ENCODE assay signal across 9 cellular contexts in the genomic region with DNA sequence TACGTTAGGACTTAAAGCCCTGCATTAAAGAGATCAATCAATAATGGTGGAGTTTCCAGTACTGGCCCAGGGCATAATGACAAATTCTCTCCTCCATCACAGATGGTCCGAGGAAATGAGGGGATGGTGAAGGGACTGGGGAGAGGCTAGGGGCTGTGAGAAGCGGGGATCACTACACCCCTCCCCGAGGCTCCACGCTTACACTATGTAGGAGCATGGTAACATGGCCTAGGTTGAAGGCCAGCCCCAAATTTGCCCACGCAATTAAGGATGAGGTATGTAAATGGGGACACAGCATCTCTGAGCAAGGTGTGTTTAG. TPM values are rescaled to one million over a fixed set of nuclear protein-coding genes. Genes with fewer than 3 reads are reported as not detected.
DNase-seq lines count a peak whose midpoint lies in the region; ATAC-seq and TF ChIP-seq lines count a peak whose summit lies in the region.
"Had no signal": no experiment of that assay in that cellular context is flagged by ENCODE, and none has a peak within 500 bp of the region (broad histone marks: within the 10 kb centered on the region; RNA-seq: fewer than 3 reads in every experiment).

No MANE protein-coding gene starts in this region.

- no peak overlapping the region for H3K4me2 ChIP-seq in SK-N-SH
- no peak overlapping the region for H3K4me2 ChIP-seq in SU-DHL-6 (ENCODE audit: low read depth, low read length, poor library complexity, severe bottlenecking)

- no peaks in the 10 kb centered on the region for H4K20me1 ChIP-seq in SK-N-SH (ENCODE audit: insufficient read depth)
- no peaks in the 10 kb centered on the region for H4K20me1 ChIP-seq in SU-DHL-6 (ENCODE audit: low read depth, low read length)

- H3K9ac ChIP-seq in SK-N-SH (no peak overlapping the region), SU-DHL-6 (ENCODE audit: low read length) (no peak overlapping the region), skeletal muscle tissue (ENCODE audit: low read depth in 1 of 3, low read length in 3 of 3) (peak overlapping the region in 1 of 3 donors; percentile 12)

- TF ChIP-seq RAD21 in SK-N-SH (IDR thresholded peaks at IDR 0.05; ENCODE audit: low read length), result no peak

- no peak for TF ChIP-seq EP300 in SK-N-SH (IDR thresholded peaks at IDR 0.05; ENCODE audit: borderline replicate concordance in 1 of 2, low read depth in 1 of 2, low read length in 1 of 2)

- WGBS in SK-N-SH (ENCODE audit: low lambda C conversion rate), result 70% methylated on average over 6 of the region's 6 CpGs
- 87% methylated on average over 6 of the region's 6 CpGs for WGBS in right cardiac atrium

- no peaks in the 10 kb centered on the region for H3K36me3 ChIP-seq in SK-N-SH (replicated peaks in 1 of 2; ENCODE audit: control insufficient read depth in 1 of 2, insufficient read depth in 2 of 2, low read length in 1 of 2)
- H3K36me3 ChIP-seq in SU-DHL-6 (ENCODE audit: low read length), result no peaks in the 10 kb centered on the region
- no peaks in the 10 kb centered on the region for H3K36me3 ChIP-seq in skeletal muscle tissue (ENCODE audit: control insufficient read depth in 3 of 3, insufficient read depth in 3 of 3, low read length in 3 of 3)

- intact Hi-C loops in right cardiac atrium (cut with DNase I), result no loop called here

- POLR2A ChIA-PET in SK-N-SH (lab: Yijun Ruan, JAX), result no interaction called here

- H2AFZ ChIP-seq in SK-N-SH (ENCODE audit: low read depth), result 0 out of 2 replicates have a peak overlapping the region, but pooled peaks have one; percentile 72
- H2AFZ ChIP-seq in SU-DHL-6 (ENCODE audit: low read depth, low read length, severe bottlenecking), result peak overlapping the region; percentile 9

- CTCF ChIA-PET in SK-N-SH (lab: Yijun Ruan, JAX), result no interaction called here

- no peak for TF ChIP-seq CTCF in SK-N-SH (IDR thresholded peaks at IDR 0.05)
- no peak for TF ChIP-seq CTCF in SU-DHL-6 (IDR thresholded peaks at IDR 0.05; ENCODE audit: insufficient read depth, low read length, poor library complexity, severe bottlenecking)

- H3K79me2 ChIP-seq in SK-N-SH (ENCODE audit: insufficient read depth) (no peaks in the 10 kb centered on the region), SU-DHL-6 (ENCODE audit: insufficient read depth, low read length) (no peaks in the 10 kb centered on the region)

- no peak for DNase-seq in SK-N-SH
- no peak for DNase-seq in right cardiac atrium
- no peak for DNase-seq in stimulated activated naive CD4-positive, alpha-beta T cell (lab: John Stamatoyannopoulos, UW)
- no peak for DNase-seq in UCSD-AML1 (lab: John Stamatoyannopoulos, UW; ENCODE audit: unreplicated experiment)
- no peak for DNase-seq in NCI-H146 treated with DMSO at 0.1 percent for 48 hours (lab: John Stamatoyannopoulos, UW; ENCODE audit: unreplicated experiment)
- DNase-seq: NCI-H748 treated with DMSO at 0.1 percent for 48 hours had no signal

- H3F3A ChIP-seq in SK-N-SH (replicated peaks; ENCODE audit: insufficient read depth) (no peaks in the 10 kb centered on the region), SU-DHL-6 (ENCODE audit: insufficient read depth) (no peaks in the 10 kb centered on the region)

- H3K9me3 ChIP-seq in SK-N-SH (no peaks in the 10 kb centered on the region), SU-DHL-6 (ENCODE audit: insufficient read depth, low read length) (no peaks in the 10 kb centered on the region), right cardiac atrium (ENCODE audit: control insufficient read depth, low read length) (no peaks in the 10 kb centered on the region), skeletal muscle tissue (ENCODE audit: control insufficient read depth in 3 of 3, low read length in 3 of 3) (no peaks in the 10 kb centered on the region)

- H3K4me1 ChIP-seq in SK-N-SH (ENCODE audit: control insufficient read depth in 1 of 2, insufficient read depth in 2 of 2, low read depth in 1 of 2, low read length in 1 of 2) (peaks cover 0 to 5% of the 10 kb centered on the region in 2 experiments; a peak in 1 of 4 replicates), right cardiac atrium (ENCODE audit: control insufficient read depth, insufficient read depth, low read length) (no peaks in the 10 kb centered on the region), skeletal muscle tissue (ENCODE audit: control insufficient read depth in 3 of 3, insufficient read depth in 3 of 3, low read length in 3 of 3) (peaks cover 8 to 17% (median 11%) of the 10 kb centered on the region in 3 donors)

- H3K27me3 ChIP-seq in SK-N-SH (ENCODE audit: insufficient read depth), result no peaks in the 10 kb centered on the region
- no peaks in the 10 kb centered on the region for H3K27me3 ChIP-seq in SU-DHL-6 (ENCODE audit: low read length)
- no peaks in the 10 kb centered on the region for H3K27me3 ChIP-seq in right cardiac atrium (ENCODE audit: control insufficient read depth, insufficient read depth)
- H3K27me3 ChIP-seq in skeletal muscle tissue (ENCODE audit: control insufficient read depth in 3 of 3, insufficient read depth in 3 of 3, low read length in 3 of 3), result no peaks in the 10 kb centered on the region

- no peak overlapping the region for H3K4me3 ChIP-seq in SK-N-SH (ENCODE audit: low read depth in 2 of 2, low read length in 1 of 2)
- no peak overlapping the region for H3K4me3 ChIP-seq in SU-DHL-6 (ENCODE audit: insufficient read depth, low read length, poor library complexity, severe bottlenecking)
- no peak overlapping the region for H3K4me3 ChIP-seq in right cardiac atrium (ENCODE audit: low read length)
- no peak overlapping the region for H3K4me3 ChIP-seq in skeletal muscle tissue (ENCODE audit: low read length in 3 of 3)

- H3K27ac ChIP-seq in SK-N-SH (ENCODE audit: low read depth in 2 of 2, low read length in 1 of 2) (no peak overlapping the region), SU-DHL-6 (ENCODE audit: low read depth, low read length) (no peak overlapping the region), right cardiac atrium (ENCODE audit: low read length) (peak overlapping the region; percentile 23), skeletal muscle tissue (ENCODE audit: low read depth, low read length) (peak overlapping the region; percentile 46)

- ATAC-seq in SK-N-SH treated with all-trans-retinoic acid at 6 μM for 48 hours (no peak), right cardiac atrium (no peak)

- H3K9me2 ChIP-seq in SK-N-SH (no peaks in the 10 kb centered on the region), SU-DHL-6 (replicated peaks; ENCODE audit: insufficient read depth, low read length) (no peaks in the 10 kb centered on the region)

TF ChIP-seq in SK-N-SH, 30 proteins besides CTCF, POLR2A, EP300 and RAD21 (continues in another document):
- TF ChIP-seq, protein P1, sequence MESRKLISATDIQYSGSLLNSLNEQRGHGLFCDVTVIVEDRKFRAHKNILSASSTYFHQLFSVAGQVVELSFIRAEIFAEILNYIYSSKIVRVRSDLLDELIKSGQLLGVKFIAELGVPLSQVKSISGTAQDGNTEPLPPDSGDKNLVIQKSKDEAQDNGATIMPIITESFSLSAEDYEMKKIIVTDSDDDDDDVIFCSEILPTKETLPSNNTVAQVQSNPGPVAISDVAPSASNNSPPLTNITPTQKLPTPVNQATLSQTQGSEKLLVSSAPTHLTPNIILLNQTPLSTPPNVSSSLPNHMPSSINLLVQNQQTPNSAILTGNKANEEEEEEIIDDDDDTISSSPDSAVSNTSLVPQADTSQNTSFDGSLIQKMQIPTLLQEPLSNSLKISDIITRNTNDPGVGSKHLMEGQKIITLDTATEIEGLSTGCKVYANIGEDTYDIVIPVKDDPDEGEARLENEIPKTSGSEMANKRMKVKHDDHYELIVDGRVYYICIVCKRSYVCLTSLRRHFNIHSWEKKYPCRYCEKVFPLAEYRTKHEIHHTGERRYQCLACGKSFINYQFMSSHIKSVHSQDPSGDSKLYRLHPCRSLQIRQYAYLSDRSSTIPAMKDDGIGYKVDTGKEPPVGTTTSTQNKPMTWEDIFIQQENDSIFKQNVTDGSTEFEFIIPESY (IDR thresholded peaks at IDR 0.05; ENCODE audit: borderline replicate concordance, low read depth), result no peak
- no peak for TF ChIP-seq MXI1 (IDR thresholded peaks at IDR 0.05; ENCODE audit: low read depth, low read length)
- TF ChIP-seq, protein P2, sequence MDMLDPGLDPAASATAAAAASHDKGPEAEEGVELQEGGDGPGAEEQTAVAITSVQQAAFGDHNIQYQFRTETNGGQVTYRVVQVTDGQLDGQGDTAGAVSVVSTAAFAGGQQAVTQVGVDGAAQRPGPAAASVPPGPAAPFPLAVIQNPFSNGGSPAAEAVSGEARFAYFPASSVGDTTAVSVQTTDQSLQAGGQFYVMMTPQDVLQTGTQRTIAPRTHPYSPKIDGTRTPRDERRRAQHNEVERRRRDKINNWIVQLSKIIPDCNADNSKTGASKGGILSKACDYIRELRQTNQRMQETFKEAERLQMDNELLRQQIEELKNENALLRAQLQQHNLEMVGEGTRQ (IDR thresholded peaks at IDR 0.05; ENCODE audit: borderline replicate concordance, low read depth, low read length), result no peak

TF ChIP-seq in SK-N-SH treated with all-trans-retinoic acid at 6 μM for 48 hours, 23 proteins besides CTCF, POLR2A, EP300 and RAD21 (continues in another document):
- no peak for TF ChIP-seq OSR1 (CRISPR knock-in tag; IDR thresholded peaks at IDR 0.05)
- TF ChIP-seq, protein P3, sequence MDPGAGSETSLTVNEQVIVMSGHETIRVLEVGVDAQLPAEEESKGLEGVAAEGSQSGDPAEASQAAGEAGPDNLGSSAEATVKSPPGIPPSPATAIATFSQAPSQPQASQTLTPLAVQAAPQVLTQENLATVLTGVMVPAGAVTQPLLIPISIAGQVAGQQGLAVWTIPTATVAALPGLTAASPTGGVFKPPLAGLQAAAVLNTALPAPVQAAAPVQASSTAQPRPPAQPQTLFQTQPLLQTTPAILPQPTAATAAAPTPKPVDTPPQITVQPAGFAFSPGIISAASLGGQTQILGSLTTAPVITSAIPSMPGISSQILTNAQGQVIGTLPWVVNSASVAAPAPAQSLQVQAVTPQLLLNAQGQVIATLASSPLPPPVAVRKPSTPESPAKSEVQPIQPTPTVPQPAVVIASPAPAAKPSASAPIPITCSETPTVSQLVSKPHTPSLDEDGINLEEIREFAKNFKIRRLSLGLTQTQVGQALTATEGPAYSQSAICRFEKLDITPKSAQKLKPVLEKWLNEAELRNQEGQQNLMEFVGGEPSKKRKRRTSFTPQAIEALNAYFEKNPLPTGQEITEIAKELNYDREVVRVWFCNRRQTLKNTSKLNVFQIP (CRISPR knock-in tag; IDR thresholded peaks at IDR 0.05; ENCODE audit: borderline replicate concordance, low read depth), result no peak
- no peak for TF ChIP-seq ARNTL (CRISPR knock-in tag; IDR thresholded peaks at IDR 0.05; ENCODE audit: borderline replicate concordance, low read depth)
- no peak for TF ChIP-seq GLIS3 (CRISPR knock-in tag; IDR thresholded peaks at IDR 0.05)
- TF ChIP-seq TOX (CRISPR knock-in tag; IDR thresholded peaks at IDR 0.05; ENCODE audit: borderline replicate concordance), result no peak
- TF ChIP-seq PPARA (CRISPR knock-in tag; IDR thresholded peaks at IDR 0.05; ENCODE audit: borderline replicate concordance), result no peak

RNA-seq across cellular contexts. Expression of a gene that starts 8.0 kb away (rescaled TPM):
- polyA plus RNA-seq in SK-N-SH (2012; rRNA removed) (21.0 and 31.0 TPM in 2 replicates), right cardiac atrium (49.5 TPM)
- polyA plus RNA-seq in SK-N-SH (2012; cell fraction: cytosol; rRNA removed), result 23.4 and 27.2 TPM in 2 replicates
- 26.0 and 41.3 TPM in 2 replicates for polyA plus RNA-seq in SK-N-SH (2012; cell fraction: nucleus; rRNA removed)
- total RNA-seq in right cardiac atrium (10 to 100 TPM; 68.1 to 74.7 (median 70.5) TPM), skeletal muscle tissue (38.6 TPM)

Comparison
In these comparisons a context has a peak if more than half of its experiments do, and no peak if none do; other contexts are left out.
1. H3K27ac ChIP-seq: peak in right cardiac atrium (single experiment) and skeletal muscle tissue (single experiment); none in SK-N-SH (0 of 2) and SU-DHL-6 (single experiment).